In genomic region chr21:34715518-34715917, GRCh38 we compare ENCODE assay signal across 20 cellular contexts. TPM values are rescaled to one million over a fixed set of nuclear protein-coding genes. Genes with fewer than 3 reads are reported as not detected.
DNase-seq lines count a peak whose midpoint lies in the region; ATAC-seq, FAIRE-seq and TF ChIP-seq lines count a peak whose summit lies in the region.
"Had no signal": no experiment of that assay in that cellular context is flagged by ENCODE, and none has a peak within 500 bp of the region (broad histone marks: within the 10 kb centered on the region; RNA-seq: fewer than 3 reads in every experiment).

No MANE protein-coding gene starts in this region.

- ATAC-seq in HG03095 (IDR thresholded peaks at IDR 0.05; ENCODE audit: unreplicated experiment) (peak; percentile 77), GM21381 (IDR thresholded peaks at IDR 0.05; ENCODE audit: unreplicated experiment) (no peak)
- ATAC-seq: foreskin keratinocyte, HCT116, K562, left cardiac atrium had no signal

- TF ChIP-seq POLR2A in GM12892 (IDR thresholded peaks at IDR 0.05; ENCODE audit: low read depth, low read length), result peak; percentile 41

- no peaks in the 10 kb centered on the region for H3K36me3 Mint-ChIP-seq in activated T-helper 1 cell treated with anti-CD3 and anti-CD28 coated beads, Interleukin-12 subunit alpha, Interleukin-12 subunit beta, Interleukin-2, Interleukin-4 antibody, amounts not matched to agents 30 ng/mL and 10 ng/mL and 1 ng/mL, durations not matched to agents 14 hours and 24 hours and 36 hours (ENCODE audit: low read depth)

- peak; percentile 46 for FAIRE-seq in GM12892 (lab: Jason Lieb, UNC)
- peak; percentile 44 for FAIRE-seq in GM19239 (lab: Jason Lieb, UNC)
- FAIRE-seq: K562 had no signal

- H3K9me3 Mint-ChIP-seq in activated T-helper 1 cell treated with anti-CD3 and anti-CD28 coated beads, Interleukin-12 subunit alpha, Interleukin-12 subunit beta, Interleukin-2, Interleukin-4 antibody, amounts not matched to agents 30 ng/mL and 10 ng/mL and 1 ng/mL, durations not matched to agents 14 hours and 24 hours and 36 hours, result no peaks in the 10 kb centered on the region
- H3K9me3 Mint-ChIP-seq: neural crest cell had no signal

- intact Hi-C loops in activated T-helper 1 cell treated with anti-CD3 and anti-CD28 coated beads, Interleukin-12 subunit alpha, Interleukin-12 subunit beta, Interleukin-2, Interleukin-4 antibody, amounts not matched to agents 30 ng/mL and 10 ng/mL and 1 ng/mL, durations not matched to agents 14 hours and 24 hours and 36 hours (cut with micrococcal nuclease), result no loop called here

- peak overlapping the region; percentile 27 for H3K27ac Mint-ChIP-seq in activated T-helper 1 cell treated with anti-CD3 and anti-CD28 coated beads, Interleukin-12 subunit alpha, Interleukin-12 subunit beta, Interleukin-2, Interleukin-4 antibody, amounts not matched to agents 30 ng/mL and 10 ng/mL and 1 ng/mL, durations not matched to agents 14 hours and 24 hours and 36 hours
- H3K27ac Mint-ChIP-seq: progenitor cell of endocrine pancreas had no signal

- H3K4me3 Mint-ChIP-seq in activated T-helper 1 cell treated with anti-CD3 and anti-CD28 coated beads, Interleukin-12 subunit alpha, Interleukin-12 subunit beta, Interleukin-2, Interleukin-4 antibody, amounts not matched to agents 30 ng/mL and 10 ng/mL and 1 ng/mL, durations not matched to agents 14 hours and 24 hours and 36 hours, result no peak overlapping the region
- H3K4me3 Mint-ChIP-seq: neural crest cell had no signal

- peaks cover 24% of the 10 kb centered on the region for H3K27me3 Mint-ChIP-seq in activated T-helper 1 cell treated with anti-CD3 and anti-CD28 coated beads, Interleukin-12 subunit alpha, Interleukin-12 subunit beta, Interleukin-2, Interleukin-4 antibody, amounts not matched to agents 30 ng/mL and 10 ng/mL and 1 ng/mL, durations not matched to agents 14 hours and 24 hours and 36 hours (ENCODE audit: insufficient read depth)

- DNase-seq in GM12892 (ENCODE audit: insufficient read length) (no peak), GM19239 (ENCODE audit: insufficient read length, low spot score) (no peak), GF-D8 (lab: John Stamatoyannopoulos, UW) (no peak), HUDEP-2 (lab: John Stamatoyannopoulos, UW; ENCODE audit: unreplicated experiment in 76 of 76) (no peak)
- no peak for DNase-seq in activated T-helper 1 cell treated with anti-CD3 and anti-CD28 coated beads, Interleukin-12 subunit alpha, Interleukin-12 subunit beta, Interleukin-2, Interleukin-4 antibody, amounts not matched to agents 30 ng/mL and 10 ng/mL and 1 ng/mL, durations not matched to agents 14 hours and 24 hours and 36 hours (ENCODE audit: low spot score)
- DNase-seq: AML-193, COR-L47, dermis blood vessel endothelial cell, foreskin keratinocyte, left cardiac atrium, midbrain, MV-4-11, NCI-H1930, SHP77 treated with DMSO at 0.1 percent for 48 hours had no signal

- peaks cover 25% of the 10 kb centered on the region for H3K4me1 Mint-ChIP-seq in activated T-helper 1 cell treated with anti-CD3 and anti-CD28 coated beads, Interleukin-12 subunit alpha, Interleukin-12 subunit beta, Interleukin-2, Interleukin-4 antibody, amounts not matched to agents 30 ng/mL and 10 ng/mL and 1 ng/mL, durations not matched to agents 14 hours and 24 hours and 36 hours (ENCODE audit: low read depth)
- H3K4me1 Mint-ChIP-seq: neural crest cell had no signal

RNA-seq across cellular contexts. Expression of gene CLIC6, which starts 46.7 kb away (rescaled TPM):
- polyA plus RNA-seq in GM12892 (2012; ENCODE audit: missing spikeins), result 9.9 TPM
- total RNA-seq in activated T-helper 1 cell treated with anti-CD3 and anti-CD28 coated beads, Interleukin-12 subunit alpha, Interleukin-12 subunit beta, Interleukin-2, Interleukin-4 antibody, amounts not matched to agents 30 ng/mL and 10 ng/mL and 1 ng/mL, durations not matched to agents 14 hours and 24 hours and 36 hours, result not detected in 2 replicates
- total RNA-seq: dermis blood vessel endothelial cell, K562 had no signal
- polyA plus RNA-seq: K562 had no signal
